ENCODE assay signal across 18 cellular contexts in the genomic region with DNA sequence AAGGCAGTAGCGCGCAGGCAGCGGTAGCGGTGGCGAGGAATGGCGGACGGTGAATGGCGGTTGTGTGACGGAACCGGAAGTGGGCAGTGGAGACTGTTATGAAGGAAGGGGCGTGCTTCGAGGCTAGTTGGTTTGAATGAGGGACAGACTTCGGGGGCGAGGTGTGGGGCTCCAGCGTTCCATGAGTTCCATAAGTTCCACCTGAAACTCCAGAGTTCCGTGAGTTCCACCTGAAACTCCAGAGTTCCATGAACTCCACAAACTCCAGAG.
"Had no signal": no experiment of that assay in that cellular context is flagged by ENCODE, and none has a peak within 500 bp of the region (broad histone marks: within the 10 kb centered on the region; RNA-seq: fewer than 3 reads in every experiment).

No MANE protein-coding gene starts in this region.

- H3K36me3 ChIP-seq: esophagus muscularis mucosa, gastroesophageal sphincter, heart right ventricle, left lung, lower lobe of right lung had no signal

- ATAC-seq: foreskin keratinocyte, gastroesophageal sphincter, heart right ventricle, left cardiac atrium, left lung, left ventricle myocardium superior, lower lobe of right lung had no signal

- H3K4me3 ChIP-seq: coronary artery, dorsolateral prefrontal cortex, esophagus muscularis mucosa, gastroesophageal sphincter, heart right ventricle, left lung, lower lobe of right lung had no signal

- H3K9me3 ChIP-seq: esophagus muscularis mucosa, gastroesophageal sphincter, heart right ventricle, left lung, lower lobe of right lung had no signal

- H3K4me1 ChIP-seq: esophagus muscularis mucosa, foreskin keratinocyte, gastroesophageal sphincter, heart right ventricle, left lung, lower lobe of right lung had no signal

- H3K27ac ChIP-seq: coronary artery, dorsolateral prefrontal cortex, esophagus muscularis mucosa, foreskin keratinocyte, gastroesophageal sphincter, heart right ventricle, left lung, lower lobe of right lung had no signal

- DNase-seq: dermis blood vessel endothelial cell; dorsolateral prefrontal cortex; effector CD4-positive, alpha-beta T cell; effector memory CD4-positive, alpha-beta T cell; foreskin keratinocyte; glutamatergic neuron; head of caudate nucleus; heart right ventricle; hippocampal formation; left cardiac atrium; left ventricle myocardium superior; lower lobe of right lung; mesendoderm; midbrain had no signal

- H3K27me3 ChIP-seq: esophagus muscularis mucosa, foreskin keratinocyte, gastroesophageal sphincter, heart right ventricle, left lung had no signal
